In the genomic region with DNA sequence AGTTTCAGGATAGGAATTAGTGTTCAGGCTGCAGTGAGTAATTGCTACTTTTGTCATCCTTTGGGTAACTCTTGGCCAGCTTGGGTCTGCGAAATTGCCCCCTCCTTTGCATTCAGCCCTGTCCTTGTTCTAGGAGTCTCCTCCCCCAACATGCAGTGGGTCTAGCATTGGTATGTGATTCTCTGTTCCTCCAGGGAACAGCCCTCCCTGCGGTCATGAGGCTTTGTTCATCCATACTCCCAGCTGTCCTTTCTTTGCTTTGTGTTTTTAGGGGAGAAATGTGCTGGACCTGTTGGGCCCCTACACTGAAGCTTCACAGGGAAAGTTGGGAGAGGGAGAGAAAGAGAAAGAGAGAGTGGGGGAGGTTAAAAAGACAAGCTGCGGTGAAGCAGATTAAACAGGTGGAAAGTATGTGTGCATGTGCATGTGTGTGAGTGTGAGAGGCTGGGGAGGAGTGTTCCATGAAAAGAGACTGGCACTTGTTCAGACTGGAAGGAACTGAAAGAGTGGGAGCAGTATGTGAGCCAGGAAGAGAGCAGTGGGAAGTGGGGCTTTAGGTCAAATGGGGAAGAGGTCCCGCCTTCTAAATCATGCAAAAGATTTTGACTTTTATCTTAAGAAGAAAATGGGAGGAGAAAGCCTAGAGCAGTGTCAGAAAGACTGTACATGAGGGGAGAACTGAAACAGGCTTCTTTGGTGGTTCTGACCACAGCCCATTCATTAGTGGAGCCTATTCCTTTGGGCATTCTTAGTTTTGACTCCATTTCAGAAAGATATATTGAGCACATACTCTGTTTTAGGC, we compare ENCODE assay signal across 10 cellular contexts. TPM values are rescaled to one million over a fixed set of nuclear protein-coding genes. Genes with fewer than 3 reads are reported as not detected.
DNase-seq lines count a peak whose midpoint lies in the region; ATAC-seq and TF ChIP-seq lines count a peak whose summit lies in the region.
"Had no signal": no experiment of that assay in that cellular context is flagged by ENCODE, and none has a peak within 500 bp of the region (broad histone marks: within the 10 kb centered on the region; RNA-seq: fewer than 3 reads in every experiment).

No MANE protein-coding gene starts in this region.

- no peaks in the 10 kb centered on the region for H3K36me3 Mint-ChIP-seq in Calu3 (ENCODE audit: insufficient read depth, unreplicated experiment)
- H3K36me3 Mint-ChIP-seq in activated T-cell treated with anti-CD3 and anti-CD28 coated beads, Interleukin-2, amount 50 U/mL, for 4 hours (ENCODE audit: insufficient read depth): no peaks in the 10 kb centered on the region
- H3K36me3 Mint-ChIP-seq: activated naive CD8-positive, alpha-beta T cell had no signal

- no peaks in the 10 kb centered on the region for H3K27me3 Mint-ChIP-seq in Calu3 (ENCODE audit: unreplicated experiment)
- H3K27me3 Mint-ChIP-seq in activated T-cell treated with anti-CD3 and anti-CD28 coated beads, Interleukin-2, amount 50 U/mL, for 4 hours (ENCODE audit: low read depth): peaks cover 3% of the 10 kb centered on the region
- H3K27me3 Mint-ChIP-seq: activated naive CD8-positive, alpha-beta T cell had no signal

- CTCF ChIA-PET in Calu3 (lab: Charles Lee): no interaction called here

- no peak for TF ChIP-seq POLR2A in spleen (IDR thresholded peaks at IDR 0.05)
- TF ChIP-seq POLR2A in gastrocnemius medialis (IDR thresholded peaks at IDR 0.05): no peak

- H3K4me3 ChIP-seq in spleen (no peak overlapping the region), gastrocnemius medialis (no peak overlapping the region)
- H3K4me3 ChIP-seq: skin epidermis had no signal

- no TSS peak for BruUV-seq in Calu3 (replicated peaks; lab: Mats Ljungman, UMichigan)

- in situ Hi-C loops in gastrocnemius medialis (cut with MboI; ENCODE audit: low sequenced_read_pairs in 4 of 4): loop anchor here in 1 of 4 donors (25.0 kb wide), 1 partner anchor 187 kb away; the partner anchor contains the start of gene SRSF8

- H3K27ac ChIP-seq in spleen (peak overlapping the region in 4 of 8 donors; percentile 19 to 53 (median 26)), gastrocnemius medialis (no peak overlapping the region)

- H3K4me1 ChIP-seq in spleen (peaks cover 5 to 41% (median 32%) of the 10 kb centered on the region in 6 donors), gastrocnemius medialis (peaks cover 0 to under 1% of the 10 kb centered on the region in 2 donors)

- H3K9me3 Mint-ChIP-seq in Calu3 (ENCODE audit: low read depth, unreplicated experiment): no peaks in the 10 kb centered on the region
- no peaks in the 10 kb centered on the region for H3K9me3 Mint-ChIP-seq in activated T-cell treated with anti-CD3 and anti-CD28 coated beads, Interleukin-2, amount 50 U/mL, for 4 hours

- no peak for TF ChIP-seq CTCF in Calu3 (IDR thresholded peaks at IDR 0.05; ENCODE audit: unreplicated experiment)
- TF ChIP-seq CTCF in spleen (IDR thresholded peaks at IDR 0.05 in 8 of 11, conservative IDR thresholded peaks at IDR 0.05 in 3 of 11): no peak
- no peak for TF ChIP-seq CTCF in gastrocnemius medialis (IDR thresholded peaks at IDR 0.05 in 4 of 5, conservative IDR thresholded peaks at IDR 0.05 in 1 of 5)

- 57 to 72% (median 70%) methylated on average over 4 of the region's 4 CpGs for WGBS in spleen, 5 donors

- H3K36me3 ChIP-seq in spleen (no peaks in the 10 kb centered on the region), gastrocnemius medialis (no peaks in the 10 kb centered on the region)

- intact Hi-C loops in Calu3 (cut with micrococcal nuclease; ENCODE audit: unreplicated experiment): no loop called here
- intact Hi-C loops in spleen (cut with DNase I; ENCODE audit: low total_unique reads): no loop called here
- intact Hi-C loops in gastrocnemius medialis (cut with DNase I; ENCODE audit: low total_unique reads): no loop called here

- H3K27me3 ChIP-seq in spleen (replicated peaks in 1 of 7) (no peaks in the 10 kb centered on the region), gastrocnemius medialis (no peaks in the 10 kb centered on the region)

- ATAC-seq in GM18508 (IDR thresholded peaks at IDR 0.05; ENCODE audit: insufficient read depth, unreplicated experiment): peak; percentile 86
- ATAC-seq in GM21381 (IDR thresholded peaks at IDR 0.05; ENCODE audit: unreplicated experiment): peak; percentile 88
- peak; percentile 80 for ATAC-seq in HG03196 (IDR thresholded peaks at IDR 0.05; ENCODE audit: unreplicated experiment)
- ATAC-seq in left lobe of liver: peak; percentile 32
- ATAC-seq in activated T-cell treated with anti-CD3 and anti-CD28 coated beads, Interleukin-2, amount 50 U/mL, for 4 hours: no peak
- no peak for ATAC-seq in gastrocnemius medialis

- H3K27ac Mint-ChIP-seq in Calu3 (ENCODE audit: unreplicated experiment): no peak overlapping the region
- H3K27ac Mint-ChIP-seq: activated naive CD8-positive, alpha-beta T cell had no signal

- H3K4me1 Mint-ChIP-seq in Calu3 (ENCODE audit: low read depth, unreplicated experiment): no peaks in the 10 kb centered on the region
- H3K4me1 Mint-ChIP-seq in activated T-cell treated with anti-CD3 and anti-CD28 coated beads, Interleukin-2, amount 50 U/mL, for 4 hours (ENCODE audit: low read depth): peaks cover 20% of the 10 kb centered on the region

- DNase-seq in left lobe of liver (ENCODE audit: low spot score) (no peak), Calu3 (no peak), spleen (no peak), gastrocnemius medialis (no peak)
- DNase-seq in activated T-cell treated with anti-CD3 and anti-CD28 coated beads, Interleukin-2, amount 50 U/mL, for 4 hours: no peak

- no peaks in the 10 kb centered on the region for H3K9me3 ChIP-seq in spleen
- no peaks in the 10 kb centered on the region for H3K9me3 ChIP-seq in gastrocnemius medialis

- H3K4me3 Mint-ChIP-seq in Calu3 (ENCODE audit: low read depth, unreplicated experiment): no peak overlapping the region
- no peak overlapping the region for H3K4me3 Mint-ChIP-seq in activated T-cell treated with anti-CD3 and anti-CD28 coated beads, Interleukin-2, amount 50 U/mL, for 4 hours
- H3K4me3 Mint-ChIP-seq: activated naive CD8-positive, alpha-beta T cell had no signal

RNA-seq across cellular contexts. Expression of gene SESN3, which starts 17.9 kb away (rescaled TPM):
- total RNA-seq in left lobe of liver: 7.0 TPM
- total RNA-seq in Calu3 (2022): 5.6 and 6.0 TPM in 2 replicates
- total RNA-seq in activated T-cell treated with anti-CD3 and anti-CD28 coated beads, Interleukin-2, amount 50 U/mL, for 4 hours: 1 to 10 TPM; 6.8 to 9.3 (median 7.3) TPM
- total RNA-seq in spleen: 10 to 100 TPM; 51.0 to 79.9 (median 67.2) TPM
- 10 to 100 TPM; 10.9 to 12.9 (median 11.5) TPM for polyA plus RNA-seq in spleen
- 10 to 100 TPM in 1 of 4 donors, 1 to 10 TPM in 3; 6.0 to 10.8 (median 7.8) TPM for total RNA-seq in gastrocnemius medialis

Comparison
In these comparisons a context has a peak if more than half of its experiments do, and no peak if none do; other contexts are left out.
1. ATAC-seq: peak in GM18508 (single experiment), GM21381 (single experiment), HG03196 (single experiment) and left lobe of liver (single experiment); none in activated T-cell treated with anti-CD3 and anti-CD28 coated beads, Interleukin-2, amount 50 U/mL, for 4 hours (0 of 2) and gastrocnemius medialis (0 of 2).